Comparison of ENCODE assay signal across 22 cellular contexts in the genomic region with DNA sequence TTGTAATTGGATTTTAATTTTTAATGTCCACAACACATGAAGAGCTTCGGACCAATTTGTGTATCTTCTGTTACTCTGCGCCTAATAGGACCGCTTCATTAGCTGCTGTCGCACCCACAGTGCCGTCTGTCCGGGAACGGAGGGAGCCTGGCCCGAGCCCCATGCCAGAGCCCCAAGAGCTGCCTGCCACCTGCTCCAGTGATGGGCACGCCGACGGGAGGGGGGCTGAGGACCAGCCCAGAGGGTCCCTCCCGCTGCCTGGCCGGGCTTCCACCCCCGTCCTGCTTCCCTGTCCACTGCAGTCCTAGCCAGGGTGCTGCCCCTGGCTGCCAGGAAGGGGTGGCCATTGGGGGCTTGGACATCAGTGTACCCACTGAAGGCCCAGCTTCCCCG. TPM values are rescaled to one million over a fixed set of nuclear protein-coding genes. Genes with fewer than 3 reads are reported as not detected.
DNase-seq lines count a peak whose midpoint lies in the region; ATAC-seq, FAIRE-seq and TF ChIP-seq lines count a peak whose summit lies in the region.
"Had no signal": no experiment of that assay in that cellular context is flagged by ENCODE, and none has a peak within 500 bp of the region (broad histone marks: within the 10 kb centered on the region; RNA-seq: fewer than 3 reads in every experiment).

No MANE protein-coding gene starts in this region.

- H3K79me2 ChIP-seq in neural cell (replicated peaks; ENCODE audit: insufficient read depth, low read length) = no peaks in the 10 kb centered on the region
- H3K79me2 ChIP-seq in Karpas-422 (ENCODE audit: low read length) = no peaks in the 10 kb centered on the region

- H3K9me3 ChIP-seq in neural cell (ENCODE audit: low read length) (no peaks in the 10 kb centered on the region), kidney (ENCODE audit: control insufficient read depth in 1 of 2, low read length in 2 of 2) (no peaks in the 10 kb centered on the region), Karpas-422 (ENCODE audit: low read length) (no peaks in the 10 kb centered on the region), right atrium auricular region (no peaks in the 10 kb centered on the region)

- H3K4me2 ChIP-seq in neural cell (ENCODE audit: low read length) (no peak overlapping the region), Karpas-422 (ENCODE audit: low read depth, low read length, poor library complexity, severe bottlenecking) (no peak overlapping the region)
- H3K4me2 ChIP-seq: GM23338 had no signal

- H3K27me3 ChIP-seq in dorsolateral prefrontal cortex (peaks cover 0 to 15% (median 0%) of the 10 kb centered on the region in 45 donors), neural cell (ENCODE audit: insufficient read depth, low read depth, low read length) (no peaks in the 10 kb centered on the region), Karpas-422 (ENCODE audit: low read length) (no peaks in the 10 kb centered on the region), right atrium auricular region (peaks cover 0 to 2% of the 10 kb centered on the region in 2 donors)

- H3K36me3 ChIP-seq in neural cell (ENCODE audit: insufficient read depth, low read length) (no peaks in the 10 kb centered on the region), kidney (ENCODE audit: control insufficient read depth in 1 of 2, insufficient read depth in 2 of 2, low read length in 2 of 2) (no peaks in the 10 kb centered on the region), Karpas-422 (ENCODE audit: insufficient read depth, low read length) (no peaks in the 10 kb centered on the region), right atrium auricular region (no peaks in the 10 kb centered on the region)

- H3K9me2 ChIP-seq in neural cell (ENCODE audit: insufficient read depth, low read length) = no peaks in the 10 kb centered on the region
- no peaks in the 10 kb centered on the region for H3K9me2 ChIP-seq in Karpas-422 (replicated peaks; ENCODE audit: insufficient read depth, low read length)

- intact Hi-C loops in dorsolateral prefrontal cortex (cut with DNase I) (loop anchor here in 1 of 2 donors (5.0 kb wide), 2 partner anchors 81 to 101 kb away; a partner anchor contains a TSS), kidney (cut with DNase I) (no loop called here)

- TF ChIP-seq EP300 in neural cell (conservative IDR thresholded peaks at IDR 0.05; ENCODE audit: poor library complexity, severe bottlenecking) = no peak

- DNase-seq in NCI-H524 (lab: John Stamatoyannopoulos, UW) = peak; percentile 34 to 61
- no peak for DNase-seq in NCI-H524 treated with DMSO at 0.1 percent for 48 hours (lab: John Stamatoyannopoulos, UW)
- no peak for DNase-seq in dorsolateral prefrontal cortex
- no peak for DNase-seq in kidney
- DNase-seq in Karpas-422 = no peak
- no peak for DNase-seq in right atrium auricular region (ENCODE audit: low spot score)
- DNase-seq: ACHN; CD8-positive, alpha-beta T cell; DND-41; HCEC 1CT; MV-4-11; NCI-H1105 treated with DMSO at 0.1 percent for 48 hours; NCI-H2081 treated with DMSO at 0.1 percent for 48 hours; NCI-H446 treated with DMSO at 0.1 percent for 48 hours; NK-92 treated with Interleukin-12 subunit alpha and Interleukin-12 subunit beta, amount 100 ng/mL, for 24 hours had no signal

- TF ChIP-seq RAD21 in neural cell (conservative IDR thresholded peaks at IDR 0.05) = no peak

- H3K27ac ChIP-seq in dorsolateral prefrontal cortex (peak overlapping the region; percentile 81 to 99 (median 96)), neural cell (ENCODE audit: low read length) (no peak overlapping the region), kidney (ENCODE audit: low read depth in 2 of 2, low read length in 2 of 2) (no peak overlapping the region), Karpas-422 (ENCODE audit: low read length) (no peak overlapping the region), right atrium auricular region (no peak overlapping the region)
- H3K27ac ChIP-seq: 22Rv1 had no signal

- FAIRE-seq in kidney (lab: Jason Lieb, UNC) = no peak
- FAIRE-seq: GM12878 had no signal

- H3K4me1 ChIP-seq in kidney (ENCODE audit: control insufficient read depth in 1 of 2, insufficient read depth in 1 of 2, low read depth in 1 of 2, low read length in 2 of 2) (no peaks in the 10 kb centered on the region), Karpas-422 (ENCODE audit: low read length) (peaks cover 8% of the 10 kb centered on the region), right atrium auricular region (no peaks in the 10 kb centered on the region)

- H2AFZ ChIP-seq in neural cell (ENCODE audit: low read depth, low read length) (no peak overlapping the region), Karpas-422 (ENCODE audit: low read length) (no peak overlapping the region)
- H2AFZ ChIP-seq: GM23338 had no signal

- H3K4me3 ChIP-seq in dorsolateral prefrontal cortex (peak overlapping the region in 22 of 59 donors; percentile 1 to 74 (median 14)), neural cell (ENCODE audit: low read length) (peak overlapping the region; percentile 47), kidney (ENCODE audit: low read length in 2 of 2) (no peak overlapping the region), Karpas-422 (ENCODE audit: low read length) (no peak overlapping the region), right atrium auricular region (no peak overlapping the region)
- H3K4me3 ChIP-seq: GM12878, GM23338 had no signal

- H3K9ac ChIP-seq in neural cell (ENCODE audit: low read length) (no peak overlapping the region), kidney (ENCODE audit: low read length in 2 of 2) (no peak overlapping the region), Karpas-422 (ENCODE audit: low read length) (no peak overlapping the region)

- ATAC-seq in HG02938 (IDR thresholded peaks at IDR 0.05; ENCODE audit: unreplicated experiment) = no peak
- ATAC-seq: CD8-positive, alpha-beta T cell; GM12878; SK-N-SH treated with all-trans-retinoic acid at 6 μM for 48 hours had no signal

- TF ChIP-seq CTCF in dorsolateral prefrontal cortex (IDR thresholded peaks at IDR 0.05 in 54 of 56, conservative IDR thresholded peaks at IDR 0.05 in 2 of 56; ENCODE audit: low read depth in 1 of 56, partially characterized antibody in 56 of 56) (no peak), neural cell (IDR thresholded peaks at IDR 0.05; ENCODE audit: poor library complexity, severe bottlenecking) (no peak), kidney (IDR thresholded peaks at IDR 0.05; ENCODE audit: borderline replicate concordance, extremely low read depth, insufficient read depth) (no peak), right atrium auricular region (IDR thresholded peaks at IDR 0.05) (no peak)

- no peaks in the 10 kb centered on the region for H3F3A ChIP-seq in neural cell (ENCODE audit: insufficient read depth, low read length, poor library complexity, severe bottlenecking)

- H4K20me1 ChIP-seq in neural cell (ENCODE audit: insufficient read depth) (no peaks in the 10 kb centered on the region), Karpas-422 (ENCODE audit: insufficient read depth, low read depth, low read length) (no peaks in the 10 kb centered on the region)

TF ChIP-seq in neural cell, 6 proteins besides CTCF, POLR2A, EP300 and RAD21 (continues in another document):
- TF ChIP-seq TAF1 (IDR thresholded peaks at IDR 0.05; ENCODE audit: low read depth) (no peak), POLR2AphosphoS5 (IDR thresholded peaks at IDR 0.05) (no peak), SMC3 (conservative IDR thresholded peaks at IDR 0.05; ENCODE audit: poor library complexity) (no peak)

RNA-seq across cellular contexts. Expression of a gene that starts 30.3 kb away (rescaled TPM):
- 10 to 100 TPM; 15.5 to 43.3 (median 25.0) TPM for total RNA-seq in dorsolateral prefrontal cortex
- polyA plus RNA-seq in neural cell = 5.7 and 6.6 TPM in 2 replicates
- 6.4 and 7.3 TPM in 2 replicates for polyA minus RNA-seq in neural cell
- 8.7 TPM for total RNA-seq in kidney
- 7.4 TPM for polyA plus RNA-seq in kidney (ENCODE audit: insufficient read depth, low read depth, low replicate concordance)
- 0.11 and 0.19 TPM in 2 replicates for total RNA-seq in Karpas-422 (2014; rRNA removed; shearing (Covaris generic); ENCODE audit: low replicate concordance)
- total RNA-seq in right atrium auricular region = under 1 TPM in 1 of 2 donors, not detected in 1; 0.12 TPM
- total RNA-seq: M059J had no signal
- polyA plus RNA-seq: GM23338 had no signal

RNA-seq across cellular contexts. Expression of a gene that starts 33.5 kb away (rescaled TPM):
- total RNA-seq in dorsolateral prefrontal cortex = 10 to 100 TPM; 15.4 to 34.4 (median 24.5) TPM
- 29.4 and 30.1 TPM in 2 replicates for polyA plus RNA-seq in neural cell
- 23.0 and 28.0 TPM in 2 replicates for polyA minus RNA-seq in neural cell
- total RNA-seq in kidney = 25.6 TPM
- polyA plus RNA-seq in kidney (ENCODE audit: insufficient read depth, low read depth, low replicate concordance) = 26.8 TPM
- total RNA-seq in Karpas-422 (2014; rRNA removed; shearing (Covaris generic); ENCODE audit: low replicate concordance) = 21.4 and 32.4 TPM in 2 replicates
- 10 to 100 TPM; 16.2 to 17.4 TPM for total RNA-seq in right atrium auricular region

RNA-seq across cellular contexts. Expression of a gene that starts 54.2 kb away (rescaled TPM):
- 100 to 1,000 TPM in 3 of 120 experiments, 10 to 100 TPM in 117; 62.7 to 113 (median 81.7) TPM for total RNA-seq in dorsolateral prefrontal cortex
- polyA plus RNA-seq in neural cell = 58.5 and 58.7 TPM in 2 replicates
- 50.6 and 51.2 TPM in 2 replicates for polyA minus RNA-seq in neural cell
- 162 TPM for total RNA-seq in kidney
- polyA plus RNA-seq in kidney (ENCODE audit: insufficient read depth, low read depth, low replicate concordance) = 158 TPM
- 57.2 and 108 TPM in 2 replicates for total RNA-seq in Karpas-422 (2014; rRNA removed; shearing (Covaris generic); ENCODE audit: low replicate concordance)
- total RNA-seq in right atrium auricular region = 10 to 100 TPM; 38.8 to 47.2 TPM

RNA-seq across cellular contexts. Expression of a gene that starts 54.5 kb away (rescaled TPM):
- total RNA-seq in dorsolateral prefrontal cortex = 10 to 100 TPM; 14.0 to 39.6 (median 25.8) TPM
- polyA plus RNA-seq in neural cell = 8.2 and 10.9 TPM in 2 replicates
- polyA minus RNA-seq in neural cell = 17.6 and 19.2 TPM in 2 replicates
- total RNA-seq in kidney = 24.7 TPM
- polyA plus RNA-seq in kidney (ENCODE audit: insufficient read depth, low read depth, low replicate concordance) = 9.0 TPM
- total RNA-seq in Karpas-422 (2014; rRNA removed; shearing (Covaris generic); ENCODE audit: low replicate concordance) = 6.2 and 9.8 TPM in 2 replicates
- 1 to 10 TPM; 2.2 to 3.8 TPM for total RNA-seq in right atrium auricular region

Comparison
In these comparisons a context has a peak if more than half of its experiments do, and no peak if none do; other contexts are left out.
1. DNase-seq: peak in NCI-H524 (2 of 2); none in NCI-H524 treated with DMSO at 0.1 percent for 48 hours (single experiment), dorsolateral prefrontal cortex (0 of 10), kidney (single experiment), Karpas-422 (single experiment) and right atrium auricular region (single experiment).
2. H3K27ac ChIP-seq: peak in dorsolateral prefrontal cortex (59 of 59); none in neural cell (single experiment), kidney (0 of 2), Karpas-422 (single experiment) and right atrium auricular region (0 of 2).